ENCODE assay signal across 24 cellular contexts in genomic region chr7:132767378-132767777, GRCh38.
"Had no signal": no experiment of that assay in that cellular context is flagged by ENCODE, and none has a peak within 500 bp of the region (broad histone marks: within the 10 kb centered on the region; RNA-seq: fewer than 3 reads in every experiment).

No MANE protein-coding gene starts in this region.

- H3K27ac ChIP-seq: HL-60, RWPE1 had no signal

- H3K4me2 ChIP-seq: SK-N-SH had no signal

- H3K4me3 ChIP-seq: MG63 had no signal

- H3K27me3 ChIP-seq: MG63 had no signal

- ATAC-seq: Panc1, PC-3, T-cell had no signal

- H3K36me3 ChIP-seq: MG63 had no signal

- DNase-seq: Karpas-422, KG1, MG63, NCI-H1092, NCI-H1105 treated with DMSO at 0.1 percent for 48 hours, NCI-H1417 treated with DMSO at 0.1 percent for 48 hours, NCI-H146, NCI-H1694 treated with DMSO at 0.1 percent for 48 hours, NCI-H1930, NCI-H2081, NCI-H2107, NCI-H2227 treated with DMSO at 0.1 percent for 48 hours, NCI-H524, NCI-H526 treated with DMSO at 0.1 percent for 48 hours, NCI-H774, PC-3, SHP77, SK-N-SH, SW 1271, T-cell had no signal

- FAIRE-seq: HTR-8/SVneo had no signal

- H3K9ac ChIP-seq: SK-N-SH had no signal
